In genomic region chr2:183157131-183157530, GRCh38 we compare ENCODE assay signal across 1 cellular context.
TF ChIP-seq lines count a peak whose summit lies in the region.

No MANE protein-coding gene starts in this region.

TF ChIP-seq in GM23338, 12 proteins besides CTCF, POLR2A, EP300 and RAD21 (continued from another document):
- TF ChIP-seq ZNF462 (CRISPR knock-in tag; IDR thresholded peaks at IDR 0.05) (no peak), POLR2AphosphoS5 (IDR thresholded peaks at IDR 0.05; ENCODE audit: low read depth) (no peak), EZH2 (IDR thresholded peaks at IDR 0.05; ENCODE audit: low read depth, unreplicated experiment) (no peak)
